Comparison of ENCODE assay signal across 26 cellular contexts in the genomic region with DNA sequence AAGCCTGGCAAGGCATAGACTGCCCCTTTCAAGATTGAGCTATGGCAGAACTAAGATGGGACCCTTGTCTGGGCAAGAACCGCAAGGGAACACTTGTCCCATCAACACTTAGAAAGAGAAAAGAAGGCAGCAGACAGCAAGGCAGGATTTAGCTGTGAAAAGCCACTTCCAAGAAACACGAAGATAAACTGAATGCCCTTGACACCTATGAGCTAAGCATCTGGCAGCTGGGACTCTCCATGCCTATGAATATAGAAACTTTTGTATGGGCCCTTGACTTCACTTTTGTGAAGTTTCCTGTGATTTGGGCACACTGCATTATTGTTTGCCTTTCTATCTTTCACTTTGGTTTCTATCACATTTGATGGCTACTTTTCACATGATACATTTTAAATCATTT. TPM values are rescaled to one million over a fixed set of nuclear protein-coding genes. Genes with fewer than 3 reads are reported as not detected.
"Had no signal": no experiment of that assay in that cellular context is flagged by ENCODE, and none has a peak within 500 bp of the region (broad histone marks: within the 10 kb centered on the region; RNA-seq: fewer than 3 reads in every experiment).

No MANE protein-coding gene starts in this region.

- FAIRE-seq: urothelium cell line had no signal

- H3K9me3 ChIP-seq: testis, thoracic aorta, thyroid gland, tibial artery, transverse colon, upper lobe of right lung, uterus, vagina had no signal

- DNase-seq: stimulated activated CD4-positive, alpha-beta T cell treated with anti-CD3 and anti-CD28 coated beads, Interleukin-2, amount 100 ng/mL, for 48 hours; stimulated activated CD4-positive, alpha-beta T cell treated with anti-CD3 and anti-CD28 coated beads, Interleukin-4, amount 100 ng/mL, for 1 hour; stimulated activated CD4-positive, alpha-beta T cell treated with anti-CD3 and anti-CD28 coated beads, Interleukin-4, amount 100 ng/mL, for 24 hours; stimulated activated CD4-positive, alpha-beta T cell treated with anti-CD3 and anti-CD28 coated beads, Interleukin-4, amount 100 ng/mL, for 4 hours; stimulated activated CD8-positive, alpha-beta memory T cell treated with anti-CD3 and anti-CD28 coated beads, Interleukin-4, amount 100 ng/mL, for 48 hours; stimulated activated naive B cell treated with anti-CD40 and anti-IgM and Interleukin-4, amounts not matched to agents 10 μg/mL and 1 μg/mL and 100 μg/mL, for 72 hours; stimulated activated naive CD4-positive, alpha-beta T cell; stimulated activated naive CD4-positive, alpha-beta T cell treated with Interleukin-2 at 50 U/mL for 16 hours; stimulated activated naive CD8-positive, alpha-beta T cell treated with anti-CD3 and anti-CD28 coated beads, Interleukin-15, amount 100 ng/mL, for 72 hours; stimulated activated naive CD8-positive, alpha-beta T cell treated with anti-CD3 and anti-CD28 coated beads, Interleukin-15, Interleukin-2, amounts not matched to agents 100 U/mL and 50 U/mL, for 24 hours; stomach; substantia nigra; testis; thyroid gland; tibial artery; transverse colon; upper lobe of left lung; upper lobe of right lung; uterus had no signal

- H3K4me3 ChIP-seq: stomach, suprapubic skin, testis, thoracic aorta, thyroid gland, tibial artery, tibial nerve, transverse colon, upper lobe of left lung, upper lobe of right lung, uterus, vagina had no signal

- H3K27me3 ChIP-seq: stomach, suprapubic skin, testis, thyroid gland, tibial artery, tibial nerve, transverse colon, upper lobe of left lung, upper lobe of right lung, uterus, vagina had no signal

- H3K27ac ChIP-seq: stomach, suprapubic skin, testis, thoracic aorta, thyroid gland, tibial artery, tibial nerve, transverse colon, upper lobe of left lung, upper lobe of right lung, uterus, vagina had no signal

- ATAC-seq: stimulated activated memory B cell treated with anti-CD40 and anti-IgM and Interleukin-4, amounts not matched to agents 10 μg/mL and 1 μg/mL and 100 μg/mL, for 72 hours; stimulated activated naive B cell treated with anti-CD40 and anti-IgM and Interleukin-4, amounts not matched to agents 10 μg/mL and 1 μg/mL and 100 μg/mL, for 72 hours; stimulated activated naive CD8-positive, alpha-beta T cell treated with anti-CD3 and anti-CD28 coated beads, Interleukin-15, amount 100 ng/mL, for 72 hours; stimulated activated naive CD8-positive, alpha-beta T cell treated with anti-CD3 and anti-CD28 coated beads, Interleukin-15, Interleukin-2, amounts not matched to agents 100 U/mL and 50 U/mL, for 24 hours; upper lobe of right lung had no signal

- H3K4me1 ChIP-seq: stomach, suprapubic skin, thyroid gland, tibial artery, tibial nerve, transverse colon, upper lobe of left lung, upper lobe of right lung, uterus, vagina had no signal

- H3K36me3 ChIP-seq: stomach, suprapubic skin, thoracic aorta, thyroid gland, tibial artery, tibial nerve, transverse colon, upper lobe of left lung, upper lobe of right lung, uterus, vagina had no signal

RNA-seq across cellular contexts. Expression of a gene that starts 24.9 kb away (rescaled TPM):
- total RNA-seq: suprapubic skin, thoracic aorta, tibial nerve, ureter, vagina had no signal
